In genomic region chr11:64765291-64765803, GRCh38 we compare ENCODE assay signal across 10 cellular contexts. TPM values are rescaled to one million over a fixed set of nuclear protein-coding genes. Genes with fewer than 3 reads are reported as not detected.
DNase-seq lines count a peak whose midpoint lies in the region; ATAC-seq, FAIRE-seq and TF ChIP-seq lines count a peak whose summit lies in the region.
"Had no signal": no experiment of that assay in that cellular context is flagged by ENCODE, and none has a peak within 500 bp of the region (broad histone marks: within the 10 kb centered on the region; RNA-seq: fewer than 3 reads in every experiment).

No MANE protein-coding gene starts in this region.

- peak overlapping the region; percentile 78 to 83 for H3K4me3 Mint-ChIP-seq in activated T-cell treated with anti-CD3 and anti-CD28 coated beads, Interleukin-2, amount 50 U/mL, for 72 hours
- peak overlapping the region; percentile 66 for H3K4me3 Mint-ChIP-seq in stimulated activated memory B cell treated with anti-CD40 and anti-IgM and Interleukin-4, amounts not matched to agents 10 μg/mL and 1 μg/mL and 100 μg/mL, for 72 hours

- no peaks in the 10 kb centered on the region for H3K27me3 Mint-ChIP-seq in activated T-cell treated with anti-CD3 and anti-CD28 coated beads, Interleukin-2, amount 50 U/mL, for 72 hours (ENCODE audit: low read depth)
- no peaks in the 10 kb centered on the region for H3K27me3 Mint-ChIP-seq in stimulated activated memory B cell treated with anti-CD40 and anti-IgM and Interleukin-4, amounts not matched to agents 10 μg/mL and 1 μg/mL and 100 μg/mL, for 72 hours

- TF ChIP-seq CTCF in VCaP (conservative IDR thresholded peaks at IDR 0.05) (peak; percentile 71), fibroblast of villous mesenchyme (IDR thresholded peaks at IDR 0.05; ENCODE audit: insufficient read depth, low read depth, low read length) (peak; percentile 21)

- peaks cover 17 to 47% of the 10 kb centered on the region in 2 donors for H3K36me3 Mint-ChIP-seq in activated T-cell treated with anti-CD3 and anti-CD28 coated beads, Interleukin-2, amount 50 U/mL, for 72 hours (ENCODE audit: insufficient read depth in 2 of 2)
- peaks cover 66% of the 10 kb centered on the region for H3K36me3 Mint-ChIP-seq in stimulated activated memory B cell treated with anti-CD40 and anti-IgM and Interleukin-4, amounts not matched to agents 10 μg/mL and 1 μg/mL and 100 μg/mL, for 72 hours

- H3K27ac ChIP-seq in VCaP = no peak overlapping the region
- H3K27ac ChIP-seq: right lobe of liver had no signal

- FAIRE-seq in GM19239 (lab: Jason Lieb, UNC) = no peak

- H3K4me3 ChIP-seq in fibroblast of villous mesenchyme (ENCODE audit: low read depth, low read length) = no peak overlapping the region
- H3K4me3 ChIP-seq: right lobe of liver had no signal

- ATAC-seq in activated T-cell treated with anti-CD3 and anti-CD28 coated beads, Interleukin-2, amount 50 U/mL, for 72 hours (replicated peaks in 1 of 2) = no peak
- no peak for ATAC-seq in stimulated activated memory B cell treated with anti-CD40 and anti-IgM and Interleukin-4, amounts not matched to agents 10 μg/mL and 1 μg/mL and 100 μg/mL, for 72 hours
- ATAC-seq: right lobe of liver had no signal

- H3K4me1 Mint-ChIP-seq in activated T-cell treated with anti-CD3 and anti-CD28 coated beads, Interleukin-2, amount 50 U/mL, for 72 hours (ENCODE audit: low read depth) = peaks cover 89% of the 10 kb centered on the region
- peaks cover 97% of the 10 kb centered on the region for H3K4me1 Mint-ChIP-seq in stimulated activated memory B cell treated with anti-CD40 and anti-IgM and Interleukin-4, amounts not matched to agents 10 μg/mL and 1 μg/mL and 100 μg/mL, for 72 hours

- H3K9me3 Mint-ChIP-seq in activated T-cell treated with anti-CD3 and anti-CD28 coated beads, Interleukin-2, amount 50 U/mL, for 72 hours = no peaks in the 10 kb centered on the region
- H3K9me3 Mint-ChIP-seq in stimulated activated memory B cell treated with anti-CD40 and anti-IgM and Interleukin-4, amounts not matched to agents 10 μg/mL and 1 μg/mL and 100 μg/mL, for 72 hours = no peaks in the 10 kb centered on the region

- peak overlapping the region; percentile 85 for H3K27ac Mint-ChIP-seq in activated T-cell treated with anti-CD3 and anti-CD28 coated beads, Interleukin-2, amount 50 U/mL, for 72 hours
- peak overlapping the region; percentile 85 for H3K27ac Mint-ChIP-seq in stimulated activated memory B cell treated with anti-CD40 and anti-IgM and Interleukin-4, amounts not matched to agents 10 μg/mL and 1 μg/mL and 100 μg/mL, for 72 hours

- DNase-seq in activated T-cell treated with anti-CD3 and anti-CD28 coated beads, Interleukin-2, amount 50 U/mL, for 72 hours = no peak
- no peak for DNase-seq in activated T-cell treated with anti-CD3 and anti-CD28 coated beads, Interleukin-2, amount 50 U/mL, for 48 hours
- DNase-seq in fibroblast of villous mesenchyme (ENCODE audit: low read depth) (no peak), kidney glomerular epithelial cell (lab: John Stamatoyannopoulos, UW) (no peak), NCI-H82 treated with DMSO at 0.1 percent for 48 hours (lab: John Stamatoyannopoulos, UW; ENCODE audit: unreplicated experiment) (no peak), GM19239 (ENCODE audit: insufficient read length, low spot score) (no peak)
- DNase-seq: COR-L47 had no signal

RNA-seq across cellular contexts. Expression of gene PYGM, which starts 5.6 kb away (rescaled TPM):
- 1 to 10 TPM; 4.0 to 4.5 TPM for total RNA-seq in activated T-cell treated with anti-CD3 and anti-CD28 coated beads, Interleukin-2, amount 50 U/mL, for 72 hours
- total RNA-seq in fibroblast of villous mesenchyme = 0.64 and 1.7 TPM in 2 replicates

RNA-seq across cellular contexts. Expression of gene SF1, which starts 13.0 kb away (rescaled TPM):
- 100 to 1,000 TPM; 332 to 337 TPM for total RNA-seq in activated T-cell treated with anti-CD3 and anti-CD28 coated beads, Interleukin-2, amount 50 U/mL, for 72 hours
- total RNA-seq in fibroblast of villous mesenchyme = 95.3 and 95.9 TPM in 2 replicates

RNA-seq across cellular contexts. Expression of gene RASGRP2, which starts 21.4 kb away (rescaled TPM):
- 10 to 100 TPM; 18.8 to 27.9 TPM for total RNA-seq in activated T-cell treated with anti-CD3 and anti-CD28 coated beads, Interleukin-2, amount 50 U/mL, for 72 hours
- 10.3 and 12.5 TPM in 2 replicates for total RNA-seq in fibroblast of villous mesenchyme

RNA-seq across cellular contexts. Expression of gene MAP4K2, which starts 37.7 kb away (rescaled TPM):
- total RNA-seq in activated T-cell treated with anti-CD3 and anti-CD28 coated beads, Interleukin-2, amount 50 U/mL, for 72 hours = 10 to 100 TPM; 74.7 to 84.5 TPM
- total RNA-seq in fibroblast of villous mesenchyme = 10.8 and 16.4 TPM in 2 replicates

RNA-seq across cellular contexts. Expression of gene NRXN2, which starts 42.4 kb away (rescaled TPM):
- total RNA-seq in activated T-cell treated with anti-CD3 and anti-CD28 coated beads, Interleukin-2, amount 50 U/mL, for 72 hours = under 1 TPM; 0.37 to 0.55 TPM
- 2.6 and 5.2 TPM in 2 replicates for total RNA-seq in fibroblast of villous mesenchyme
